In the genomic region with DNA sequence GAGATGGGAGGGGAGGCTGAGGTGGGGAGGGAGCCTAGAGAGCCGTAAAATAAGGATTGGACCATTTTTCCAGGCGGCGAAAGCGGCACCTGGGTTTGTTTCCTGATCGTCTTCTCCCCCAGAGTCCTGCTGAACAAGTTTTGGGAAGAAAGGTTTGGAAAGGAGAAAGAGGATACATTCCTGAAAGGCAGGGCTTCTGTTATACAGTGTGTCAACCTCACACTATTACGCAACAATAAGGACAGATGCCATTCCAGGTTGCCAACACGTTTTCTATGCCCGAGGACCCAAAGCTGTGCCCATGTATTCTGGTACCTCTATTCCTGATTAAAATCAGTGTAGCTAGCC, we compare ENCODE assay signal across 8 cellular contexts. TPM values are rescaled to one million over a fixed set of nuclear protein-coding genes. Genes with fewer than 3 reads are reported as not detected.
A peak's percentile ranks its signal among the peaks of the same experiment; 100 is the strongest.
DNase-seq lines count a peak whose midpoint lies in the region; ATAC-seq, FAIRE-seq and TF ChIP-seq lines count a peak whose summit lies in the region.

No MANE protein-coding gene starts in this region.

- intact Hi-C loops in sigmoid colon (cut with DNase I) = loop anchor here (2.0 to 10.0 kb wide), 5 partner anchors 53 to 819 kb away; partner anchors contain the start of genes CLGN, ELMOD2, RNF150 and SETD7

- FAIRE-seq in GM12891 (lab: Jason Lieb, UNC) = peak; percentile 76

- ATAC-seq in GM19455 (IDR thresholded peaks at IDR 0.05; ENCODE audit: unreplicated experiment) = no peak

- TF ChIP-seq EP300 in sigmoid colon (IDR thresholded peaks at IDR 0.05) = no peak

- H3K27ac ChIP-seq in sigmoid colon = peak overlapping the region; percentile 93 to 97 (median 96)

- H3K4me3 ChIP-seq in fibroblast of villous mesenchyme (ENCODE audit: low read depth, low read length) (peak overlapping the region; percentile 77), sigmoid colon (peak overlapping the region; percentile 72 to 93 (median 84))

- 3 to 8% methylated on average over 8 of the region's 8 CpGs for WGBS in sigmoid colon, 2 donors

- peaks cover 0 to 48% (median 28%) of the 10 kb centered on the region in 4 donors for H3K4me1 ChIP-seq in sigmoid colon

- no peaks in the 10 kb centered on the region for H3K36me3 ChIP-seq in sigmoid colon

- DNase-seq in GM12891 (ENCODE audit: insufficient read length, low spot score) = no peak
- peak; percentile 4 for DNase-seq in RPMI8226
- DNase-seq in fibroblast of villous mesenchyme (ENCODE audit: low read depth) = no peak
- DNase-seq in sigmoid colon = no peak
- DNase-seq in activated gamma-delta T cell treated with Interleukin-2 at 50 U/mL for 16 hours = no peak
- no peak for DNase-seq in HUDEP-2 (lab: John Stamatoyannopoulos, UW; ENCODE audit: unreplicated experiment in 76 of 76)
- DNase-seq in cortex of kidney (lab: John Stamatoyannopoulos, UW) = no peak

- TF ChIP-seq CTCF in fibroblast of villous mesenchyme (IDR thresholded peaks at IDR 0.05; ENCODE audit: insufficient read depth, low read depth, low read length) (no peak), sigmoid colon (IDR thresholded peaks at IDR 0.05) (no peak)

- H3K27me3 ChIP-seq in sigmoid colon = no peaks in the 10 kb centered on the region

- no peak for TF ChIP-seq POLR2A in GM12891 (IDR thresholded peaks at IDR 0.05; ENCODE audit: low read depth, low read length)
- no peak for TF ChIP-seq POLR2A in sigmoid colon (IDR thresholded peaks at IDR 0.05)

- no peaks in the 10 kb centered on the region for H3K9me3 ChIP-seq in sigmoid colon

TF ChIP-seq in GM12891, 5 proteins besides CTCF, POLR2A, EP300 and RAD21:
- no peak for TF ChIP-seq TAF1 (IDR thresholded peaks at IDR 0.05; ENCODE audit: low read depth, low read length)
- no peak for TF ChIP-seq PAX5 (IDR thresholded peaks at IDR 0.05; ENCODE audit: insufficient read depth, low read length, severe bottlenecking)
- no peak for TF ChIP-seq SPI1 (IDR thresholded peaks at IDR 0.05; ENCODE audit: low read depth, low read length)
- no peak for TF ChIP-seq POLR2AphosphoS5 (IDR thresholded peaks at IDR 0.05; ENCODE audit: low read depth, low read length)
- TF ChIP-seq POU2F2 (IDR thresholded peaks at IDR 0.05; ENCODE audit: low read depth, low read length) = no peak

RNA-seq across cellular contexts. Expression of gene SCOC, which starts 0.7 kb away (rescaled TPM):
- 28.7 TPM for polyA plus RNA-seq in GM12891 (2012; ENCODE audit: low read depth, missing spikeins)
- total RNA-seq in fibroblast of villous mesenchyme (42.8 and 84.6 TPM in 2 replicates), sigmoid colon (10 to 100 TPM; 55.9 to 74.2 (median 65.5) TPM)
- 100 to 1,000 TPM in 1 of 3 donors, 10 to 100 TPM in 2; 51.8 to 159 (median 98.5) TPM for polyA plus RNA-seq in sigmoid colon

RNA-seq across cellular contexts. Expression of gene CLGN, which starts 53.3 kb away (rescaled TPM):
- 0.19 TPM for polyA plus RNA-seq in GM12891 (2012; ENCODE audit: low read depth, missing spikeins)
- total RNA-seq in fibroblast of villous mesenchyme (1.6 and 1.7 TPM in 2 replicates), sigmoid colon (10 to 100 TPM in 1 of 4 donors, 1 to 10 TPM in 3; 2.9 to 14.0 (median 3.1) TPM)
- 1 to 10 TPM in 1 of 3 donors, under 1 TPM in 2; under 0.01 to 2.2 (median 0.23) TPM for polyA plus RNA-seq in sigmoid colon
